Comparison of ENCODE assay signal across 36 cellular contexts in the genomic region with DNA sequence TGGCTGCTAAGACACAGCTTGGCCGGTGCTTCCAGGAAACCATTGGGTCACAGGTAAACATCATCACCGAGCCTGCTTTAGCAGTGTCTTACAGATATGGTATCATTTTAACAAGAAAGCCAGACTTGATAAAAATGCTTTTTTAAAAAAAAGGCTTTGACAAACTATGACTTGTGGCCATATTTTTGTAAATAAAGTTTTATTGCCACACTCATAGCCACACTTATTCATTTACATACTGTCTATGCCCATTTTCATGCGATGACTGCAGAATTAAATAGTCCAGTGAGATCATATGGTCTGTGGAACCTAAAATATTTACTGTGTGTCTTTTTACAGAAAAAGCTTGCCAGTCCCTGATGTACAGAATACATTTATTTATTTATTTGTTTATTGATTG.
"Had no signal": no experiment of that assay in that cellular context is flagged by ENCODE, and none has a peak within 500 bp of the region (broad histone marks: within the 10 kb centered on the region; RNA-seq: fewer than 3 reads in every experiment).

No MANE protein-coding gene starts in this region.

- H3K27ac ChIP-seq: adrenal gland, cardiac muscle cell, WERI-Rb-1 had no signal

- DNase-seq: activated CD4-positive, alpha-beta memory T cell treated with anti-CD3 and anti-CD28 coated beads, Interleukin-2, amount 10 ng/mL, durations not matched to agents 7 days and 5 days; activated CD4-positive, alpha-beta T cell treated with anti-CD3 and anti-CD28 coated beads for 1 hour; activated CD4-positive, alpha-beta T cell treated with anti-CD3 and anti-CD28 coated beads for 36 hours; activated CD4-positive, alpha-beta T cell treated with anti-CD3 and anti-CD28 coated beads for 48 hours; activated CD4-positive, alpha-beta T cell treated with anti-CD3 and anti-CD28 coated beads, Interleukin-2, amount 10 ng/mL, durations not matched to agents 7 days and 5 days; activated CD4-positive, alpha-beta T cell treated with anti-CD3 and anti-CD28 coated beads, Interleukin-2, amount 50 U/mL, for 48 hours; activated CD4-positive, CD25-positive, alpha-beta regulatory T cell; activated CD8-positive, alpha-beta memory T cell treated with anti-CD3 and anti-CD28 coated beads for 24 hours; activated CD8-positive, alpha-beta memory T cell treated with anti-CD3 and anti-CD28 coated beads, Interleukin-2, amount 10 ng/mL, durations not matched to agents 7 days and 5 days; activated CD8-positive, alpha-beta memory T cell treated with anti-CD3 and anti-CD28 coated beads, Interleukin-2, amount 50 U/mL, for 48 hours; activated CD8-positive, alpha-beta T cell treated with anti-CD3 and anti-CD28 coated beads, Interleukin-2, amount 10 ng/mL, durations not matched to agents 7 days and 5 days; activated effector memory CD4-positive, alpha-beta T cell treated with Interleukin-2 at 50 U/mL for 16 hours; activated gamma-delta T cell; activated naive CD4-positive, alpha-beta T cell treated with anti-CD3 and anti-CD28 coated beads, Interleukin-2, amount 10 ng/mL, durations not matched to agents 7 days and 5 days; activated naive CD4-positive, alpha-beta T cell treated with Interleukin-2 at 50 U/mL for 16 hours; activated T-cell treated with anti-CD3 and anti-CD28 coated beads, Interleukin-2, amount 50 U/mL, for 24 hours; activated T-cell treated with anti-CD3 and anti-CD28 coated beads, Interleukin-2, amount 50 U/mL, for 48 hours; adrenal gland; amniotic stem cell; aorta; caudate nucleus; cerebellar nuclear complex; T-helper 1 cell; T-helper 2 cell; T-helper 9 cell; WERI-Rb-1 had no signal

- H3K27ac Mint-ChIP-seq: activated CD4-positive, alpha-beta memory T cell treated with anti-CD3 and anti-CD28 coated beads, Interleukin-2, amount 10 ng/mL, durations not matched to agents 7 days and 5 days; activated CD4-positive, alpha-beta T cell treated with anti-CD3 and anti-CD28 coated beads for 36 hours; activated CD4-positive, alpha-beta T cell treated with anti-CD3 and anti-CD28 coated beads, Interleukin-2, amount 10 ng/mL, durations not matched to agents 7 days and 5 days; activated CD8-positive, alpha-beta memory T cell treated with anti-CD3 and anti-CD28 coated beads, Interleukin-2, amount 10 ng/mL, durations not matched to agents 7 days and 5 days; activated CD8-positive, alpha-beta T cell treated with anti-CD3 and anti-CD28 coated beads, Interleukin-2, amount 10 ng/mL, durations not matched to agents 7 days and 5 days; activated naive CD4-positive, alpha-beta T cell treated with anti-CD3 and anti-CD28 coated beads, Interleukin-2, amount 10 ng/mL, durations not matched to agents 7 days and 5 days; activated naive CD4-positive, alpha-beta T cell treated with anti-CD3 and anti-CD28 coated beads, Interleukin-2, amount 50 U/mL, for 24 hours; activated naive CD8-positive, alpha-beta T cell; activated T-cell treated with anti-CD3 and anti-CD28 coated beads, Interleukin-2, amount 50 U/mL, for 24 hours; activated T-helper 2 cell treated with anti-CD3 and anti-CD28 coated beads, Interferon-gamma antibody, Interleukin-2, Interleukin-4, amounts not matched to agents 10 μg/mL and 5 μg/mL and 100 μg/mL, durations not matched to agents 14 hours and 24 hours and 36 hours; brain; T-helper 1 cell treated with Interleukin-12 subunit alpha and Interleukin-12 subunit beta and Interleukin-4 antibody, amounts not matched to agents 30 μg/mL and 1 μg/mL, for 36 hours; T-helper 2 cell treated with Interferon-gamma antibody and Interleukin-4, amounts not matched to agents 5 μg/mL and 100 μg/mL, for 36 hours; WTC11 had no signal

- H3K9me3 Mint-ChIP-seq: activated CD4-positive, alpha-beta memory T cell treated with anti-CD3 and anti-CD28 coated beads, Interleukin-2, amount 10 ng/mL, durations not matched to agents 7 days and 5 days; activated CD4-positive, alpha-beta T cell treated with anti-CD3 and anti-CD28 coated beads, Interleukin-2, amount 10 ng/mL, durations not matched to agents 7 days and 5 days; activated naive CD4-positive, alpha-beta T cell treated with anti-CD3 and anti-CD28 coated beads, Interleukin-2, amount 10 ng/mL, durations not matched to agents 7 days and 5 days; activated naive CD4-positive, alpha-beta T cell treated with anti-CD3 and anti-CD28 coated beads, Interleukin-2, amount 50 U/mL, for 24 hours; activated T-cell treated with anti-CD3 and anti-CD28 coated beads, Interleukin-2, amount 50 U/mL, for 24 hours; activated T-helper 2 cell treated with anti-CD3 and anti-CD28 coated beads, Interferon-gamma antibody, Interleukin-2, Interleukin-4, amounts not matched to agents 10 μg/mL and 5 μg/mL and 100 μg/mL, durations not matched to agents 14 hours and 24 hours and 36 hours; brain; central memory CD8-positive, alpha-beta T cell; T-helper 1 cell treated with Interleukin-12 subunit alpha and Interleukin-12 subunit beta and Interleukin-4 antibody, amounts not matched to agents 30 μg/mL and 1 μg/mL, for 36 hours; T-helper 2 cell treated with Interferon-gamma antibody and Interleukin-4, amounts not matched to agents 5 μg/mL and 100 μg/mL, for 36 hours; WTC11 had no signal

- H3K36me3 Mint-ChIP-seq: activated CD8-positive, alpha-beta memory T cell treated with anti-CD3 and anti-CD28 coated beads, Interleukin-2, amount 10 ng/mL, durations not matched to agents 7 days and 5 days; activated naive CD4-positive, alpha-beta T cell treated with anti-CD3 and anti-CD28 coated beads, Interleukin-2, amount 10 ng/mL, durations not matched to agents 7 days and 5 days; activated naive CD4-positive, alpha-beta T cell treated with anti-CD3 and anti-CD28 coated beads, Interleukin-2, amount 50 U/mL, for 24 hours; activated naive CD8-positive, alpha-beta T cell had no signal

- H3K4me3 ChIP-seq: adrenal gland, cardiac muscle cell had no signal

- H3K4me1 Mint-ChIP-seq: activated CD4-positive, alpha-beta memory T cell treated with anti-CD3 and anti-CD28 coated beads, Interleukin-2, amount 10 ng/mL, durations not matched to agents 7 days and 5 days; activated CD4-positive, alpha-beta T cell treated with anti-CD3 and anti-CD28 coated beads for 36 hours; activated CD4-positive, alpha-beta T cell treated with anti-CD3 and anti-CD28 coated beads, Interleukin-2, amount 10 ng/mL, durations not matched to agents 7 days and 5 days; activated CD8-positive, alpha-beta memory T cell treated with anti-CD3 and anti-CD28 coated beads, Interleukin-2, amount 10 ng/mL, durations not matched to agents 7 days and 5 days; activated naive CD4-positive, alpha-beta T cell treated with anti-CD3 and anti-CD28 coated beads, Interleukin-2, amount 10 ng/mL, durations not matched to agents 7 days and 5 days; activated naive CD4-positive, alpha-beta T cell treated with anti-CD3 and anti-CD28 coated beads, Interleukin-2, amount 50 U/mL, for 24 hours; central memory CD8-positive, alpha-beta T cell; WTC11 had no signal

- H3K36me3 ChIP-seq: adrenal gland, WERI-Rb-1 had no signal

- H3K4me1 ChIP-seq: adrenal gland had no signal

- H3K4me3 Mint-ChIP-seq: activated CD4-positive, alpha-beta memory T cell treated with anti-CD3 and anti-CD28 coated beads, Interleukin-2, amount 10 ng/mL, durations not matched to agents 7 days and 5 days; activated CD4-positive, alpha-beta T cell treated with anti-CD3 and anti-CD28 coated beads for 36 hours; activated CD4-positive, alpha-beta T cell treated with anti-CD3 and anti-CD28 coated beads, Interleukin-2, amount 10 ng/mL, durations not matched to agents 7 days and 5 days; activated CD8-positive, alpha-beta memory T cell treated with anti-CD3 and anti-CD28 coated beads, Interleukin-2, amount 10 ng/mL, durations not matched to agents 7 days and 5 days; activated CD8-positive, alpha-beta T cell treated with anti-CD3 and anti-CD28 coated beads, Interleukin-2, amount 10 ng/mL, durations not matched to agents 7 days and 5 days; activated naive CD4-positive, alpha-beta T cell treated with anti-CD3 and anti-CD28 coated beads, Interleukin-2, amount 10 ng/mL, durations not matched to agents 7 days and 5 days; activated naive CD4-positive, alpha-beta T cell treated with anti-CD3 and anti-CD28 coated beads, Interleukin-2, amount 50 U/mL, for 24 hours; activated naive CD8-positive, alpha-beta T cell; activated T-cell treated with anti-CD3 and anti-CD28 coated beads, Interleukin-2, amount 50 U/mL, for 24 hours; brain; central memory CD8-positive, alpha-beta T cell; T-helper 1 cell treated with Interleukin-12 subunit alpha and Interleukin-12 subunit beta and Interleukin-4 antibody, amounts not matched to agents 30 μg/mL and 1 μg/mL, for 36 hours; T-helper 2 cell treated with Interferon-gamma antibody and Interleukin-4, amounts not matched to agents 5 μg/mL and 100 μg/mL, for 36 hours; WTC11 had no signal

- H3K27me3 Mint-ChIP-seq: activated CD4-positive, alpha-beta T cell treated with anti-CD3 and anti-CD28 coated beads, Interleukin-2, amount 10 ng/mL, durations not matched to agents 7 days and 5 days; activated naive CD4-positive, alpha-beta T cell treated with anti-CD3 and anti-CD28 coated beads, Interleukin-2, amount 10 ng/mL, durations not matched to agents 7 days and 5 days; activated naive CD4-positive, alpha-beta T cell treated with anti-CD3 and anti-CD28 coated beads, Interleukin-2, amount 50 U/mL, for 24 hours; activated naive CD8-positive, alpha-beta T cell; activated T-cell treated with anti-CD3 and anti-CD28 coated beads, Interleukin-2, amount 50 U/mL, for 24 hours; brain; central memory CD8-positive, alpha-beta T cell had no signal

- ATAC-seq: activated CD4-positive, alpha-beta T cell treated with anti-CD3 and anti-CD28 coated beads for 36 hours; activated CD4-positive, CD25-positive, alpha-beta regulatory T cell treated with anti-CD3 and anti-CD28 coated beads, Interleukin-2, amount 50 U/mL, for 24 hours; activated CD8-positive, alpha-beta memory T cell treated with anti-CD3 and anti-CD28 coated beads, Interleukin-2, amount 10 ng/mL, durations not matched to agents 7 days and 5 days; activated CD8-positive, alpha-beta T cell treated with anti-CD3 and anti-CD28 coated beads, Interleukin-2, amount 10 ng/mL, durations not matched to agents 7 days and 5 days; WTC11 had no signal

- H3K27me3 ChIP-seq: adrenal gland, cardiac muscle cell had no signal

- H3K9me3 ChIP-seq: adrenal gland had no signal
